In genomic region chr18:24014062-24014985, GRCh38 we compare ENCODE assay signal across 8 cellular contexts. TPM values are rescaled to one million over a fixed set of nuclear protein-coding genes. Genes with fewer than 3 reads are reported as not detected.
DNase-seq lines count a peak whose midpoint lies in the region; ATAC-seq and TF ChIP-seq lines count a peak whose summit lies in the region.

TSS of gene TTC39C (plus strand) at chr18:24014754. CDS start at chr18:24014872, 118 bp downstream.

- H3K27ac ChIP-seq in Panc1 (ENCODE audit: low read length) (peak within 1 kb of the TSS; percentile 44), esophagus squamous epithelium (peak within 1 kb of the TSS; percentile 87 to 94 (median 90))

- peaks cover 82% of the 10 kb centered on the region for H3K4me1 Mint-ChIP-seq in activated T-cell treated with anti-CD3 and anti-CD28 coated beads, Interleukin-2, amount 50 U/mL, for 4 hours (ENCODE audit: low read depth)
- H3K4me1 Mint-ChIP-seq in naive thymus-derived CD8-positive, alpha-beta T cell = peaks cover 45 to 84% (median 78%) of the 10 kb centered on the region in 4 donors

- CTCF ChIA-PET in Panc1 (lab: Charles Lee) = no interaction called here

- H3K4me3 ChIP-seq in Panc1 (ENCODE audit: low read depth in 2 of 2, low read length in 2 of 2) (peak within 1 kb of the TSS; percentile 73 to 74), esophagus squamous epithelium (peak within 1 kb of the TSS; percentile 82 to 94 (median 88))

- H3K4me3 Mint-ChIP-seq in activated T-cell treated with anti-CD3 and anti-CD28 coated beads, Interleukin-2, amount 50 U/mL, for 4 hours = peak within 1 kb of the TSS; percentile 93
- H3K4me3 Mint-ChIP-seq in naive thymus-derived CD8-positive, alpha-beta T cell = peak within 1 kb of the TSS; percentile 92 to 99 (median 95)

- peaks cover 10% of the 10 kb centered on the region; the same call in 1 of the 2 replicates for H3K27me3 ChIP-seq in Panc1 (ENCODE audit: control insufficient read depth, insufficient read depth, low read length)
- H3K27me3 ChIP-seq in esophagus squamous epithelium = no peaks in the 10 kb centered on the region

- DNase-seq in AG08396 (ENCODE audit: low spot score) (peak; percentile 87), Panc1 (ENCODE audit: low read depth, low spot score) (no peak), esophagus squamous epithelium (lab: John Stamatoyannopoulos, UW) (peak; percentile 49)
- peak; percentile 83 for DNase-seq in activated T-cell treated with anti-CD3 and anti-CD28 coated beads, Interleukin-2, amount 50 U/mL, for 4 hours
- DNase-seq in naive thymus-derived CD8-positive, alpha-beta T cell = peak; percentile 61 to 84 (median 73)
- peak; percentile 59 to 77 (median 66) for DNase-seq in stimulated activated naive CD4-positive, alpha-beta T cell (lab: John Stamatoyannopoulos, UW)

- H3K27me3 Mint-ChIP-seq in activated T-cell treated with anti-CD3 and anti-CD28 coated beads, Interleukin-2, amount 50 U/mL, for 4 hours (ENCODE audit: low read depth) = no peaks in the 10 kb centered on the region
- no peaks in the 10 kb centered on the region for H3K27me3 Mint-ChIP-seq in naive thymus-derived CD8-positive, alpha-beta T cell

- POLR2A ChIA-PET in Panc1 (lab: Charles Lee) = interaction anchor here (0.6 kb wide), 1 partner anchor 43 kb away, joined by 4 read pairs; no protein-coding TSS in a partner anchor
- POLR2A ChIA-PET in naive thymus-derived CD8-positive, alpha-beta T cell (lab: Charles Lee) = interaction anchor here (0.5 to 3.1 kb wide), 16 partner anchors 12 to 419 kb away, joined by 3 to 19 read pairs (median 4); no protein-coding TSS in a partner anchor

- H3K9me3 Mint-ChIP-seq in activated T-cell treated with anti-CD3 and anti-CD28 coated beads, Interleukin-2, amount 50 U/mL, for 4 hours = no peaks in the 10 kb centered on the region
- H3K9me3 Mint-ChIP-seq in naive thymus-derived CD8-positive, alpha-beta T cell = no peaks in the 10 kb centered on the region

- no peaks in the 10 kb centered on the region for H3K9me3 ChIP-seq in Panc1 (ENCODE audit: control insufficient read depth, insufficient read depth, low read depth, low read length)
- H3K9me3 ChIP-seq in esophagus squamous epithelium = no peaks in the 10 kb centered on the region

- TF ChIP-seq CTCF in Panc1 (IDR thresholded peaks at IDR 0.05) (peak; percentile 12; the same call in 1 of the 2 replicates), esophagus squamous epithelium (IDR thresholded peaks at IDR 0.05) (peak in 1 of 6 experiments; percentile 6)

- no TSS peak for BruUV-seq in Panc1 (replicated peaks; lab: Mats Ljungman, UMichigan)

- H3K27ac Mint-ChIP-seq in naive thymus-derived CD8-positive, alpha-beta T cell = peak within 1 kb of the TSS; percentile 93 to 99 (median 94)

- H3K4me1 ChIP-seq in Panc1 (ENCODE audit: control insufficient read depth, insufficient read depth, low read length) = peaks cover 16% of the 10 kb centered on the region
- peaks cover 5 to 59% (median 8%) of the 10 kb centered on the region in 3 donors for H3K4me1 ChIP-seq in esophagus squamous epithelium

- in situ Hi-C loops in Panc1 (cut with HindIII; ENCODE audit: low pct_unique_long_range_greater_than_20kb, low sequenced_read_pairs) = no loop called here

- peak in 2 of 4 donors; percentile 56 to 63 for TF ChIP-seq POLR2A in esophagus squamous epithelium (IDR thresholded peaks at IDR 0.05)

- ATAC-seq in GM18909 (IDR thresholded peaks at IDR 0.05; ENCODE audit: poor library complexity, unreplicated experiment) (peak; percentile 45), HG03432 (IDR thresholded peaks at IDR 0.05; ENCODE audit: unreplicated experiment) (peak; percentile 57), Panc1 (peak; percentile 87)
- peak; percentile 68 to 78 for ATAC-seq in activated T-cell treated with anti-CD3 and anti-CD28 coated beads, Interleukin-2, amount 50 U/mL, for 4 hours
- ATAC-seq in naive thymus-derived CD8-positive, alpha-beta T cell = peak; percentile 59 to 65

- intact Hi-C loops in Panc1 (cut with micrococcal nuclease; ENCODE audit: unreplicated experiment) (no loop called here), esophagus squamous epithelium (cut with DNase I) (loop anchor here (10.0 kb wide), 1 partner anchor 100 kb away; no protein-coding TSS in a partner anchor)

- WGBS in esophagus squamous epithelium, 2 donors = 0% methylated on average over 5 of the region's 118 CpGs; no CpG with 5 or more reads in 1 of the 2 donors

- peaks cover 3% of the 10 kb centered on the region for H3K36me3 Mint-ChIP-seq in activated T-cell treated with anti-CD3 and anti-CD28 coated beads, Interleukin-2, amount 50 U/mL, for 4 hours (ENCODE audit: insufficient read depth)
- H3K36me3 Mint-ChIP-seq in naive thymus-derived CD8-positive, alpha-beta T cell = peaks cover 0 to 2% (median 0%) of the 10 kb centered on the region in 3 donors

- H3K36me3 ChIP-seq in Panc1 (ENCODE audit: control insufficient read depth, insufficient read depth, low read length) = no peaks in the 10 kb centered on the region; the same call in 1 of the 2 replicates
- H3K36me3 ChIP-seq in esophagus squamous epithelium = no peaks in the 10 kb centered on the region

RNA-seq across cellular contexts. Expression of gene TTC39C, which starts in this region (rescaled TPM):
- total RNA-seq in Panc1 (2021; ENCODE audit: unreplicated experiment) (14.8 TPM), esophagus squamous epithelium (10 to 100 TPM; 12.3 to 35.9 (median 24.8) TPM)
- polyA plus RNA-seq in Panc1 (2012; ENCODE audit: insufficient read length) = 2.6 TPM
- 10 to 100 TPM; 23.6 to 37.3 (median 31.5) TPM for total RNA-seq in activated T-cell treated with anti-CD3 and anti-CD28 coated beads, Interleukin-2, amount 50 U/mL, for 4 hours
- total RNA-seq in naive thymus-derived CD8-positive, alpha-beta T cell = 10 to 100 TPM; 80.2 to 83.3 TPM
- polyA plus RNA-seq in naive thymus-derived CD8-positive, alpha-beta T cell = 10 to 100 TPM; 36.5 to 60.6 (median 39.3) TPM
